1 cellular context compared by ENCODE assay signal in the genomic region with DNA sequence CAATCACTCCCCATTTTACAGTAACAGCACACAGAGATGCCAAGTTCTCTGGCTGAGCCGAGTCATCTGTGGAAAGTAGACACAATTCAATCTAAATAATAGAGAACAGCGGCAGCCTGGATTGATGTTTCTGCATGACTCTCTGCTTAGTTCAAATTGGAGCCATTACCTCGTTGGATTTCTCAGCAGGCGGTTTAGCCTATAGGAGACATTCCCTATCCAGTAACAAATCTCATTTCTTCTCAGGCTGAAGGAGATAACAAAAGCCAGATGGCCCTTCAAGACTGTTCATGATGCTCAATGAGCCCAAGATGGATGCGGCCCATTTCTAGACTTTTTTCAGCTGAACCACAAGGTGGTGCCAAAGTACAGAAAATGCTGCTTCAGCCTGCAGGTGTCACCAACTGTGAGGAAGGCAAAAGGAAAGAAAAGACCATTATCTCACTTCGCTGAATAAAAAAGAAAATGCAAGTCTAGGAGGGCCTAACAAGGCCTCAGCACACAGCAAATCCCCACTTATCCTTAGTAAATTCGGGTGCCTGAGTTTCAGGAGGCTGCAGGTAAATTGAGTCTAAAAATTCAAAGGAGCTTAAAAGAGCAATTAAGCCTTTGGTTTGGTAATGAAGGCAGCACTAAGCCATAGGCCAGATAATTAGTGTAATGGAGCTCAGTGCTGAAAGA.
TF ChIP-seq lines count a peak whose summit lies in the region.

No MANE protein-coding gene starts in this region.

TF ChIP-seq in K562, 482 proteins besides CTCF, POLR2A, EP300 and RAD21 (continued from another document):
- TF ChIP-seq, protein P1, sequence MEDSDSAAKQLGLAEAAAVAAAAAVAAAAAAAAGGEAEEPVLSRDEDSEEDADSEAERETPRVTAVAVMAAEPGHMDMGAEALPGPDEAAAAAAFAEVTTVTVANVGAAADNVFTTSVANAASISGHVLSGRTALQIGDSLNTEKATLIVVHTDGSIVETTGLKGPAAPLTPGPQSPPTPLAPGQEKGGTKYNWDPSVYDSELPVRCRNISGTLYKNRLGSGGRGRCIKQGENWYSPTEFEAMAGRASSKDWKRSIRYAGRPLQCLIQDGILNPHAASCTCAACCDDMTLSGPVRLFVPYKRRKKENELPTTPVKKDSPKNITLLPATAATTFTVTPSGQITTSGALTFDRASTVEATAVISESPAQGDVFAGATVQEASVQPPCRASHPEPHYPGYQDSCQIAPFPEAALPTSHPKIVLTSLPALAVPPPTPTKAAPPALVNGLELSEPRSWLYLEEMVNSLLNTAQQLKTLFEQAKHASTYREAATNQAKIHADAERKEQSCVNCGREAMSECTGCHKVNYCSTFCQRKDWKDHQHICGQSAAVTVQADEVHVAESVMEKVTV (CRISPR knock-in tag; IDR thresholded peaks at IDR 0.05), result peak; percentile 95
- TF ChIP-seq CBX8 (IDR thresholded peaks at IDR 0.05; ENCODE audit: borderline replicate concordance, extremely low read depth, low read depth, low read length, poor library complexity, severe bottlenecking) (no peak), MAFK (IDR thresholded peaks at IDR 0.05; ENCODE audit: low read length) (0 out of 2 replicates have a peak, but pooled peaks have one; percentile 7), LARP7 (IDR thresholded peaks at IDR 0.05) (no peak), RCOR1 (IDR thresholded peaks at IDR 0.05; ENCODE audit: borderline replicate concordance in 1 of 2, low read depth in 2 of 2, low read length in 2 of 2) (peak in 1 of 2 experiments; percentile 69; a peak in 2 of 4 replicates), NUFIP1 (IDR thresholded peaks at IDR 0.05; ENCODE audit: partially characterized antibody) (no peak), CEBPG (CRISPR knock-in tag; IDR thresholded peaks at IDR 0.05) (no peak), CEBPG (tag; conservative IDR thresholded peaks at IDR 0.05 in 1 of 2, IDR thresholded peaks at IDR 0.05 in 1 of 2) (0 out of 4 replicates have a peak, but pooled peaks of 1 of the 2 experiments have one; percentile 20), YY1 (IDR thresholded peaks at IDR 0.05; ENCODE audit: borderline replicate concordance in 1 of 3, control insufficient read depth in 1 of 3, extremely low read depth in 1 of 3, insufficient read depth in 3 of 3, insufficient read length in 1 of 3, insufficient replicate concordance in 2 of 3, low read depth in 1 of 3, low read length in 2 of 3) (peak in 2 of 3 experiments; percentile 76 to 84), ELF4 (CRISPR knock-in tag; IDR thresholded peaks at IDR 0.05) (no peak), BACH1 (tag; IDR thresholded peaks at IDR 0.05) (0 out of 2 replicates have a peak, but pooled peaks have one; percentile 28), JUND (IDR thresholded peaks at IDR 0.05; ENCODE audit: borderline replicate concordance, low read depth, low read length) (0 out of 2 replicates have a peak, but pooled peaks have one; percentile 8), JUND (tag; IDR thresholded peaks at IDR 0.05; ENCODE audit: borderline replicate concordance, low read depth, low read length) (no peak; the same call in 2 of the 3 replicates), SRSF7 (optimal IDR thresholded peaks at IDR 0.05; ENCODE audit: low read depth, low read length) (no peak)
- TF ChIP-seq, protein P2, sequence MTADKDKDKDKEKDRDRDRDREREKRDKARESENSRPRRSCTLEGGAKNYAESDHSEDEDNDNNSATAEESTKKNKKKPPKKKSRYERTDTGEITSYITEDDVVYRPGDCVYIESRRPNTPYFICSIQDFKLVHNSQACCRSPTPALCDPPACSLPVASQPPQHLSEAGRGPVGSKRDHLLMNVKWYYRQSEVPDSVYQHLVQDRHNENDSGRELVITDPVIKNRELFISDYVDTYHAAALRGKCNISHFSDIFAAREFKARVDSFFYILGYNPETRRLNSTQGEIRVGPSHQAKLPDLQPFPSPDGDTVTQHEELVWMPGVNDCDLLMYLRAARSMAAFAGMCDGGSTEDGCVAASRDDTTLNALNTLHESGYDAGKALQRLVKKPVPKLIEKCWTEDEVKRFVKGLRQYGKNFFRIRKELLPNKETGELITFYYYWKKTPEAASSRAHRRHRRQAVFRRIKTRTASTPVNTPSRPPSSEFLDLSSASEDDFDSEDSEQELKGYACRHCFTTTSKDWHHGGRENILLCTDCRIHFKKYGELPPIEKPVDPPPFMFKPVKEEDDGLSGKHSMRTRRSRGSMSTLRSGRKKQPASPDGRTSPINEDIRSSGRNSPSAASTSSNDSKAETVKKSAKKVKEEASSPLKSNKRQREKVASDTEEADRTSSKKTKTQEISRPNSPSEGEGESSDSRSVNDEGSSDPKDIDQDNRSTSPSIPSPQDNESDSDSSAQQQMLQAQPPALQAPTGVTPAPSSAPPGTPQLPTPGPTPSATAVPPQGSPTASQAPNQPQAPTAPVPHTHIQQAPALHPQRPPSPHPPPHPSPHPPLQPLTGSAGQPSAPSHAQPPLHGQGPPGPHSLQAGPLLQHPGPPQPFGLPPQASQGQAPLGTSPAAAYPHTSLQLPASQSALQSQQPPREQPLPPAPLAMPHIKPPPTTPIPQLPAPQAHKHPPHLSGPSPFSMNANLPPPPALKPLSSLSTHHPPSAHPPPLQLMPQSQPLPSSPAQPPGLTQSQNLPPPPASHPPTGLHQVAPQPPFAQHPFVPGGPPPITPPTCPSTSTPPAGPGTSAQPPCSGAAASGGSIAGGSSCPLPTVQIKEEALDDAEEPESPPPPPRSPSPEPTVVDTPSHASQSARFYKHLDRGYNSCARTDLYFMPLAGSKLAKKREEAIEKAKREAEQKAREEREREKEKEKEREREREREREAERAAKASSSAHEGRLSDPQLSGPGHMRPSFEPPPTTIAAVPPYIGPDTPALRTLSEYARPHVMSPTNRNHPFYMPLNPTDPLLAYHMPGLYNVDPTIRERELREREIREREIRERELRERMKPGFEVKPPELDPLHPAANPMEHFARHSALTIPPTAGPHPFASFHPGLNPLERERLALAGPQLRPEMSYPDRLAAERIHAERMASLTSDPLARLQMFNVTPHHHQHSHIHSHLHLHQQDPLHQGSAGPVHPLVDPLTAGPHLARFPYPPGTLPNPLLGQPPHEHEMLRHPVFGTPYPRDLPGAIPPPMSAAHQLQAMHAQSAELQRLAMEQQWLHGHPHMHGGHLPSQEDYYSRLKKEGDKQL (CRISPR knock-in tag; IDR thresholded peaks at IDR 0.05; ENCODE audit: borderline replicate concordance), result no peak
- TF ChIP-seq, protein P3, sequence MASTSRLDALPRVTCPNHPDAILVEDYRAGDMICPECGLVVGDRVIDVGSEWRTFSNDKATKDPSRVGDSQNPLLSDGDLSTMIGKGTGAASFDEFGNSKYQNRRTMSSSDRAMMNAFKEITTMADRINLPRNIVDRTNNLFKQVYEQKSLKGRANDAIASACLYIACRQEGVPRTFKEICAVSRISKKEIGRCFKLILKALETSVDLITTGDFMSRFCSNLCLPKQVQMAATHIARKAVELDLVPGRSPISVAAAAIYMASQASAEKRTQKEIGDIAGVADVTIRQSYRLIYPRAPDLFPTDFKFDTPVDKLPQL (IDR thresholded peaks at IDR 0.05; ENCODE audit: extremely low read depth, insufficient read length), result no peak
